In the genomic region with DNA sequence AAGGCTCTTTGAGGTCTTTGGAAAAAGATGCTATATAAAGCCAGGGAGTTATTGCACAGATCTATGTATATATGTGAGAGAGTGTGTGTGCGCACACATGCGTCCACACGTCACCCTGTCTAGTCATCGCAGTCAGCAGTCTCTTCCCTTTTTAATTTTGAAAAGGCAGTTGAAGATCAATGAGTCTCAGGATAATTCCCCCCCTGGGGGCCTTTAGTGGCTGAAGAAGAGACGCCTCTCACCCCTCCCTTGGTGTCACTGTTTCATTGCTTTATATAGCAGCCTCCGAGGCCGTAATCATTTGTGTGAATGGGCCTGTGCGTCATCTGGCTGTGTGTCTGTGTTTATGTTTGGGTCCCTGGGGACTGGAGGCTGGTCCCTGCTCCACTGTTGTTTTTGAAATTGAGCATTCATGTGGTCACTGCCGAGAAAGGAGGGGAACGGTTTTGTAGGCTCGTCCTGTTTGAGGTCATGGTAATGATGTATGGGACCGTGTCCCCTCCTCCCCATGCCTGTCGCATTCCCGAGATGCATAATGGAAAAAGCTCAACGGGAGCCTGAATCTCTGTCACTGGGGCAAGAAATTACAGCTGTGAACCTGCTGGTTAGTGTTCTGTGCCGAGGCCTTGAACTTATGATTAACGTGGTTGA, we compare ENCODE assay signal across 10 cellular contexts.
A peak's percentile ranks its signal among the peaks of the same experiment; 100 is the strongest.
DNase-seq lines count a peak whose midpoint lies in the region; ATAC-seq and TF ChIP-seq lines count a peak whose summit lies in the region.
"Had no signal": no experiment of that assay in that cellular context is flagged by ENCODE, and none has a peak within 500 bp of the region (broad histone marks: within the 10 kb centered on the region; RNA-seq: fewer than 3 reads in every experiment).

No MANE protein-coding gene starts in this region.

- intact Hi-C loops in left lung (cut with DNase I), result no loop called here
- intact Hi-C loops in breast epithelium (cut with DNase I; ENCODE audit: low total_unique reads), result no loop called here

- H3K4me1 Mint-ChIP-seq in naive thymus-derived CD8-positive, alpha-beta T cell, result peaks cover 12 to 38% (median 23%) of the 10 kb centered on the region in 4 donors

- H3K27ac ChIP-seq in left lung, result no peak overlapping the region
- H3K27ac ChIP-seq in breast epithelium, result peak overlapping the region in 1 of 2 donors; percentile 12
- H3K27ac ChIP-seq in substantia nigra (ENCODE audit: low read depth, low read length, poor library complexity, severe bottlenecking), result no peak overlapping the region

- POLR2A ChIA-PET in naive thymus-derived CD8-positive, alpha-beta T cell (lab: Charles Lee), result no interaction called here

- H3K27me3 ChIP-seq in neuron (ENCODE audit: insufficient read depth, low read length), result no peaks in the 10 kb centered on the region
- no peaks in the 10 kb centered on the region for H3K27me3 ChIP-seq in left lung
- no peaks in the 10 kb centered on the region for H3K27me3 ChIP-seq in breast epithelium

- no peak overlapping the region for H2AFZ ChIP-seq in neuron (ENCODE audit: low read depth, low read length)

- no peak for TF ChIP-seq POLR2A in breast epithelium (IDR thresholded peaks at IDR 0.05)

- peak overlapping the region; percentile 7 for H3K4me3 ChIP-seq in neuron (ENCODE audit: low read length)
- no peak overlapping the region for H3K4me3 ChIP-seq in left lung
- no peak overlapping the region for H3K4me3 ChIP-seq in breast epithelium
- H3K4me3 ChIP-seq: lung had no signal

- no peak overlapping the region for H3K4me3 Mint-ChIP-seq in naive thymus-derived CD8-positive, alpha-beta T cell

- TF ChIP-seq CTCF in left lung (IDR thresholded peaks at IDR 0.05), result no peak
- no peak for TF ChIP-seq CTCF in breast epithelium (IDR thresholded peaks at IDR 0.05)

- peaks cover 5 to 15% (median 10%) of the 10 kb centered on the region in 3 donors for H3K36me3 Mint-ChIP-seq in naive thymus-derived CD8-positive, alpha-beta T cell

- no peaks in the 10 kb centered on the region for H3K27me3 Mint-ChIP-seq in naive thymus-derived CD8-positive, alpha-beta T cell

- H3K4me1 ChIP-seq in neuron (ENCODE audit: insufficient read depth, low read length) (peaks cover 22% of the 10 kb centered on the region), left lung (peaks cover 0 to 21% of the 10 kb centered on the region in 2 donors), breast epithelium (no peaks in the 10 kb centered on the region)

- H3K9me3 Mint-ChIP-seq in naive thymus-derived CD8-positive, alpha-beta T cell, result no peaks in the 10 kb centered on the region

- H3K36me3 ChIP-seq in neuron (ENCODE audit: insufficient read depth, low read length) (no peaks in the 10 kb centered on the region), left lung (peaks cover 0 to 4% of the 10 kb centered on the region in 2 donors), breast epithelium (no peaks in the 10 kb centered on the region)

- ATAC-seq in naive thymus-derived CD8-positive, alpha-beta T cell, result no peak
- no peak for ATAC-seq in left lung

- peak overlapping the region in 2 of 10 donors; percentile 60 to 63 for H3K27ac Mint-ChIP-seq in naive thymus-derived CD8-positive, alpha-beta T cell

- peaks cover 6% of the 10 kb centered on the region for H3K9me3 ChIP-seq in neuron (ENCODE audit: low read length)
- no peaks in the 10 kb centered on the region for H3K9me3 ChIP-seq in left lung
- no peaks in the 10 kb centered on the region for H3K9me3 ChIP-seq in breast epithelium

- peak; percentile 49 for DNase-seq in Daoy (ENCODE audit: low read depth)
- peak; percentile 97 for DNase-seq in NCI-H69 (lab: John Stamatoyannopoulos, UW)
- DNase-seq in fibroblast of gingiva (ENCODE audit: low read depth), result peak; percentile 89
- no peak for DNase-seq in naive thymus-derived CD8-positive, alpha-beta T cell
- no peak for DNase-seq in left lung
- no peak for DNase-seq in breast epithelium (ENCODE audit: low spot score in 2 of 2)
- no peak for DNase-seq in substantia nigra (lab: John Stamatoyannopoulos, UW)
- DNase-seq: activated CD8-positive, alpha-beta memory T cell treated with anti-CD3 and anti-CD28 coated beads, Interleukin-2, amount 50 U/mL, for 48 hours had no signal

Comparison
In these comparisons a context has a peak if more than half of its experiments do, and no peak if none do; other contexts are left out.
1. DNase-seq: peak in Daoy (single experiment), NCI-H69 (single experiment) and fibroblast of gingiva (single experiment); none in naive thymus-derived CD8-positive, alpha-beta T cell (0 of 10), left lung (0 of 2), breast epithelium (0 of 2) and substantia nigra (0 of 49).